ENCODE assay signal across 2 cellular contexts in the genomic region with DNA sequence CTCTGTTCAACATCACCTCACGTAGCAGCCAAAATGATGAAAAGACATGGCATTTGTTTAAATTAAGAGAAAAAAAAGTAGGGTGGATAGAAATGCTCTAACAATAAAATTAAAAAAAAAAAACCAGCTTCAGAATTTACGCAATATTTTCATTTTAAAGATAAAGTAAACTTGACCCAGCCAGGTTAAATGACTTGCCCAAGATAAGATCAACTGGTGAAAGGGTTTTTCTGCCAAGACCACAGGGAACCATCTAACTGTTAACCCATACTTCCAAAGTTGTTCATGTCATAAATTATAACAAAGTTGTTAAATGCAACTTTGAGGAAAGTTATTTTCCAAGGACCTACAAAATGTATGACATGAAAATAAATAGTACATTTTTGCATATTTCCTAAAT.
A peak's percentile ranks its signal among the peaks of the same experiment; 100 is the strongest.
TF ChIP-seq lines count a peak whose summit lies in the region.

No MANE protein-coding gene starts in this region.

TF ChIP-seq in HEK293, 187 proteins besides CTCF, POLR2A, EP300 and RAD21:
- TF ChIP-seq ZNF423 (tag by site-specific recombination; IDR thresholded peaks at IDR 0.05), result no peak
- 0 out of 2 replicates have a peak, but pooled peaks have one; percentile 34 for TF ChIP-seq ZXDB (tag by site-specific recombination; IDR thresholded peaks at IDR 0.05)
- no peak for TF ChIP-seq ZNF555 (tag by site-specific recombination; conservative IDR thresholded peaks at IDR 0.05)
- TF ChIP-seq EGR2 (tag by site-specific recombination; IDR thresholded peaks at IDR 0.05; ENCODE audit: low read depth), result no peak
- TF ChIP-seq ZNF843 (tag by site-specific recombination; IDR thresholded peaks at IDR 0.05), result peak; percentile 52
- TF ChIP-seq ZNF658 (tag by site-specific recombination; IDR thresholded peaks at IDR 0.05), result no peak
- 0 out of 2 replicates have a peak, but pooled peaks have one; percentile 28 for TF ChIP-seq OSR2 (tag by site-specific recombination; IDR thresholded peaks at IDR 0.05)
- TF ChIP-seq FEZF1 (tag by site-specific recombination; IDR thresholded peaks at IDR 0.05), result peak; percentile 63
- TF ChIP-seq HOXC10 (CRISPR knock-in tag; IDR thresholded peaks at IDR 0.05), result no peak
- TF ChIP-seq, protein P1, sequence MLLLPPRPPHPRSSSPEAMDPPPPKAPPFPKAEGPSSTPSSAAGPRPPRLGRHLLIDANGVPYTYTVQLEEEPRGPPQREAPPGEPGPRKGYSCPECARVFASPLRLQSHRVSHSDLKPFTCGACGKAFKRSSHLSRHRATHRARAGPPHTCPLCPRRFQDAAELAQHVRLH (tag by site-specific recombination; IDR thresholded peaks at IDR 0.05), result no peak
- TF ChIP-seq ZIC2 (tag by site-specific recombination; IDR thresholded peaks at IDR 0.05), result no peak
- TF ChIP-seq, protein P2, sequence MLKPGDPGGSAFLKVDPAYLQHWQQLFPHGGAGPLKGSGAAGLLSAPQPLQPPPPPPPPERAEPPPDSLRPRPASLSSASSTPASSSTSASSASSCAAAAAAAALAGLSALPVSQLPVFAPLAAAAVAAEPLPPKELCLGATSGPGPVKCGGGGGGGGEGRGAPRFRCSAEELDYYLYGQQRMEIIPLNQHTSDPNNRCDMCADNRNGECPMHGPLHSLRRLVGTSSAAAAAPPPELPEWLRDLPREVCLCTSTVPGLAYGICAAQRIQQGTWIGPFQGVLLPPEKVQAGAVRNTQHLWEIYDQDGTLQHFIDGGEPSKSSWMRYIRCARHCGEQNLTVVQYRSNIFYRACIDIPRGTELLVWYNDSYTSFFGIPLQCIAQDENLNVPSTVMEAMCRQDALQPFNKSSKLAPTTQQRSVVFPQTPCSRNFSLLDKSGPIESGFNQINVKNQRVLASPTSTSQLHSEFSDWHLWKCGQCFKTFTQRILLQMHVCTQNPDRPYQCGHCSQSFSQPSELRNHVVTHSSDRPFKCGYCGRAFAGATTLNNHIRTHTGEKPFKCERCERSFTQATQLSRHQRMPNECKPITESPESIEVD (tag by site-specific recombination; IDR thresholded peaks at IDR 0.05), result peak; percentile 74

TF ChIP-seq in HepG2, 621 proteins besides CTCF, POLR2A, EP300 and RAD21:
- TF ChIP-seq RBFOX2 (IDR thresholded peaks at IDR 0.05; ENCODE audit: low read depth, low read length), result 0 out of 2 replicates have a peak, but pooled peaks have one; percentile 8
- TF ChIP-seq, protein P3, sequence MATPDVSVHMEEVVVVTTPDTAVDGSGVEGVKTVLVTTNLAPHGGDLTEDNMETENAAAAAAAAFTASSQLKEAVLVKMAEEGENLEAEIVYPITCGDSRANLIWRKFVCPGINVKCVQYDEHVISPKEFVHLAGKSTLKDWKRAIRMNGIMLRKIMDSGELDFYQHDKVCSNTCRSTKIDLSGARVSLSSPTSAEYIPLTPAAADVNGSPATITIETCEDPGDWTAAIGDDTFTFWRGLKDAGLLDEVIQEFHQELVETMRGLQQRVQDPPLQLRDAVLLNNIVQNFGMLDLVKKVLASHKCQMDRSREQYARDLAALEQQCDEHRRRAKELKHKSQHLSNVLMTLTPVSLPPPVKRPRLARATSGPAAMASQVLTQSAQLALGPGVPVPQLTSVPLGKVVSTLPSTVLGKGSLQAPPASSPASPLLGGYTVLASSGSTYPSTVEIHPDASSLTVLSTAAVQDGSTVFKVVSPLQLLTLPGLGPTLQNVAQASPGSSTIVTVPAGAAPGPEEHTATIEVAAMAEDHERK (CRISPR knock-in tag; IDR thresholded peaks at IDR 0.05; ENCODE audit: low read depth), result no peak
- TF ChIP-seq, protein P4, sequence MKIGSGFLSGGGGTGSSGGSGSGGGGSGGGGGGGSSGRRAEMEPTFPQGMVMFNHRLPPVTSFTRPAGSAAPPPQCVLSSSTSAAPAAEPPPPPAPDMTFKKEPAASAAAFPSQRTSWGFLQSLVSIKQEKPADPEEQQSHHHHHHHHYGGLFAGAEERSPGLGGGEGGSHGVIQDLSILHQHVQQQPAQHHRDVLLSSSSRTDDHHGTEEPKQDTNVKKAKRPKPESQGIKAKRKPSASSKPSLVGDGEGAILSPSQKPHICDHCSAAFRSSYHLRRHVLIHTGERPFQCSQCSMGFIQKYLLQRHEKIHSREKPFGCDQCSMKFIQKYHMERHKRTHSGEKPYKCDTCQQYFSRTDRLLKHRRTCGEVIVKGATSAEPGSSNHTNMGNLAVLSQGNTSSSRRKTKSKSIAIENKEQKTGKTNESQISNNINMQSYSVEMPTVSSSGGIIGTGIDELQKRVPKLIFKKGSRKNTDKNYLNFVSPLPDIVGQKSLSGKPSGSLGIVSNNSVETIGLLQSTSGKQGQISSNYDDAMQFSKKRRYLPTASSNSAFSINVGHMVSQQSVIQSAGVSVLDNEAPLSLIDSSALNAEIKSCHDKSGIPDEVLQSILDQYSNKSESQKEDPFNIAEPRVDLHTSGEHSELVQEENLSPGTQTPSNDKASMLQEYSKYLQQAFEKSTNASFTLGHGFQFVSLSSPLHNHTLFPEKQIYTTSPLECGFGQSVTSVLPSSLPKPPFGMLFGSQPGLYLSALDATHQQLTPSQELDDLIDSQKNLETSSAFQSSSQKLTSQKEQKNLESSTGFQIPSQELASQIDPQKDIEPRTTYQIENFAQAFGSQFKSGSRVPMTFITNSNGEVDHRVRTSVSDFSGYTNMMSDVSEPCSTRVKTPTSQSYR (CRISPR knock-in tag; IDR thresholded peaks at IDR 0.05; ENCODE audit: borderline replicate concordance), result no peak
